In genomic region chr4:110518889-110519490, GRCh38 we compare ENCODE assay signal across 8 cellular contexts.
A peak's percentile ranks its signal among the peaks of the same experiment; 100 is the strongest.
DNase-seq lines count a peak whose midpoint lies in the region; ATAC-seq and TF ChIP-seq lines count a peak whose summit lies in the region.

No MANE protein-coding gene starts in this region.

- TF ChIP-seq CTCF in AG09309 (IDR thresholded peaks at IDR 0.05; ENCODE audit: control insufficient read depth, insufficient read depth, low read depth, low read length, missing control alignments) (peak; percentile 72), GM10248 (IDR thresholded peaks at IDR 0.05; ENCODE audit: control extremely low read depth, extremely low read depth, low read depth, missing control alignments) (peak; percentile 75), RWPE1 (conservative IDR thresholded peaks at IDR 0.05; ENCODE audit: low read depth) (peak; percentile 47)

- H3K36me3 Mint-ChIP-seq in effector memory CD8-positive, alpha-beta T cell (ENCODE audit: insufficient read depth) = no peaks in the 10 kb centered on the region

- H3K4me3 ChIP-seq in AG09309 (ENCODE audit: control insufficient read depth, low read depth, low read length) = no peak overlapping the region

- H3K9me3 Mint-ChIP-seq in effector memory CD8-positive, alpha-beta T cell = no peaks in the 10 kb centered on the region

- H3K4me3 Mint-ChIP-seq in effector memory CD8-positive, alpha-beta T cell = no peak overlapping the region

- H3K4me1 Mint-ChIP-seq in effector memory CD8-positive, alpha-beta T cell (ENCODE audit: low read depth in 2 of 2) = peaks cover 5 to 10% of the 10 kb centered on the region in 2 donors

- peaks cover 27 to 29% of the 10 kb centered on the region in 2 donors for H3K27me3 Mint-ChIP-seq in effector memory CD8-positive, alpha-beta T cell

- DNase-seq in AG09309 (ENCODE audit: low read depth) = no peak
- no peak for DNase-seq in GM10248 (ENCODE audit: extremely low spot score)
- no peak for DNase-seq in RWPE1 (ENCODE audit: low spot score)
- DNase-seq in effector memory CD8-positive, alpha-beta T cell = peak; percentile 18 to 29 (median 21)
- peak; percentile 33 for DNase-seq in pons (ENCODE audit: low spot score)
- DNase-seq in NCI-H128 (lab: John Stamatoyannopoulos, UW; ENCODE audit: unreplicated experiment) = no peak
- DNase-seq in activated CD8-positive, alpha-beta memory T cell treated with anti-CD3 and anti-CD28 coated beads for 24 hours = no peak

- no peak for ATAC-seq in effector memory CD8-positive, alpha-beta T cell (replicated peaks)
- no peak for ATAC-seq in GM21528 (IDR thresholded peaks at IDR 0.05; ENCODE audit: low FRiP score, unreplicated experiment)

- CTCF ChIA-PET in GM10248 (lab: Yijun Ruan, JAX) (interaction anchor here (0.8 to 17.4 kb wide), 16 partner anchors 11 to 1513 kb away, joined by 3 to 673 read pairs (median 4); no protein-coding TSS in a partner anchor), RWPE1 (lab: Yijun Ruan, JAX) (interaction anchor here (0.5 to 2.0 kb wide), 4 partner anchors 102 to 565 kb away, joined by 3 to 7 read pairs (median 4); no protein-coding TSS in a partner anchor)

- H3K27ac ChIP-seq in RWPE1 = no peak overlapping the region

- H3K27ac Mint-ChIP-seq in effector memory CD8-positive, alpha-beta T cell = no peak overlapping the region

- POLR2A ChIA-PET in GM10248 (lab: Yijun Ruan, JAX) (no interaction called here), RWPE1 (lab: Yijun Ruan, JAX; ENCODE audit: low non-redundant PET) (no interaction called here)

Comparison
In these comparisons a context has a peak if more than half of its experiments do, and no peak if none do; other contexts are left out.
1. DNase-seq: peak in effector memory CD8-positive, alpha-beta T cell (3 of 3) and pons (single experiment); none in AG09309 (single experiment), GM10248 (single experiment), RWPE1 (single experiment), NCI-H128 (single experiment) and activated CD8-positive, alpha-beta memory T cell treated with anti-CD3 and anti-CD28 coated beads for 24 hours (single experiment).
2. Peak in every context shown above with its lines, with median percentiles within 50 percentile points of each other: CTCF ChIP-seq.